Comparison of ENCODE assay signal across 26 cellular contexts in genomic region chr1:215865060-215865459, GRCh38.
"Had no signal": no experiment of that assay in that cellular context is flagged by ENCODE, and none has a peak within 500 bp of the region (broad histone marks: within the 10 kb centered on the region; RNA-seq: fewer than 3 reads in every experiment).

No MANE protein-coding gene starts in this region.

- H3K27ac ChIP-seq: heart right ventricle, left lung, ovary, right atrium auricular region, skin epidermis, stomach, testis, thyroid gland, transverse colon, upper lobe of right lung had no signal

- H3K27me3 ChIP-seq: heart right ventricle, left lung, ovary, right atrium auricular region, stomach, testis, thyroid gland, transverse colon, upper lobe of right lung had no signal

- FAIRE-seq: keratinocyte, urothelium cell line had no signal

- H3K36me3 ChIP-seq: heart right ventricle, left lung, ovary, right atrium auricular region, stomach, thyroid gland, transverse colon, upper lobe of right lung had no signal

- DNase-seq: heart right ventricle; hippocampal formation; kidney glomerular epithelial cell; left cardiac atrium; left lung; mesendoderm; naive B cell; natural killer cell; ovary; stimulated activated CD4-positive, alpha-beta T cell treated with anti-CD3 and anti-CD28 coated beads, Interleukin-12 subunit alpha, Interleukin-12 subunit beta, amount 100 ng/mL, for 4 hours; stimulated activated CD4-positive, alpha-beta T cell treated with anti-CD3 and anti-CD28 coated beads, Interleukin-15, amount 100 ng/mL, for 24 hours; stimulated activated CD4-positive, alpha-beta T cell treated with anti-CD3 and anti-CD28 coated beads, Interleukin-2, amount 100 ng/mL, for 24 hours; stimulated activated CD4-positive, alpha-beta T cell treated with anti-CD3 and anti-CD28 coated beads, Interleukin-4, amount 100 ng/mL, for 1 hour; stimulated activated naive B cell treated with anti-CD40 and anti-IgM and Interleukin-4, amounts not matched to agents 10 μg/mL and 1 μg/mL and 100 μg/mL, for 72 hours; stimulated activated naive CD8-positive, alpha-beta T cell treated with anti-CD3 and anti-CD28 coated beads, Interleukin-15, Interleukin-2, amounts not matched to agents 100 U/mL and 50 U/mL, for 24 hours; stomach; testis; thyroid gland; transverse colon; upper lobe of right lung had no signal

- H3K4me3 ChIP-seq: heart right ventricle, left lung, lung, ovary, right atrium auricular region, skin epidermis, stomach, testis, thyroid gland, transverse colon, upper lobe of right lung had no signal

- ATAC-seq: heart right ventricle; left cardiac atrium; left lung; natural killer cell; sciatic nerve; stimulated activated naive B cell treated with anti-CD40 and anti-IgM and Interleukin-4, amounts not matched to agents 10 μg/mL and 1 μg/mL and 100 μg/mL, for 72 hours; stimulated activated naive CD8-positive, alpha-beta T cell treated with anti-CD3 and anti-CD28 coated beads, Interleukin-15, Interleukin-2, amounts not matched to agents 100 U/mL and 50 U/mL, for 24 hours; upper lobe of right lung had no signal

- H3K4me1 ChIP-seq: heart right ventricle, left lung, right atrium auricular region, stomach, testis, thyroid gland, transverse colon, upper lobe of right lung had no signal

- H3K9me3 ChIP-seq: heart right ventricle, left lung, ovary, right atrium auricular region, stomach, testis, thyroid gland, transverse colon, upper lobe of right lung had no signal
